Comparison of ENCODE assay signal across 8 cellular contexts in genomic region chr2:84495539-84496146, GRCh38. TPM values are rescaled to one million over a fixed set of nuclear protein-coding genes. Genes with fewer than 3 reads are reported as not detected.
DNase-seq lines count a peak whose midpoint lies in the region; ATAC-seq and TF ChIP-seq lines count a peak whose summit lies in the region.

No MANE protein-coding gene starts in this region.

- H3K4ac ChIP-seq in neuronal stem cell (ENCODE audit: low read length): no peak overlapping the region

- ATAC-seq in CD8-positive, alpha-beta T cell: peak; percentile 99
- ATAC-seq in GM18520 (IDR thresholded peaks at IDR 0.05; ENCODE audit: unreplicated experiment): peak; percentile 68
- peak; percentile 65 for ATAC-seq in HG03095 (IDR thresholded peaks at IDR 0.05; ENCODE audit: unreplicated experiment)
- peak; percentile 89 for ATAC-seq in WTC11

- H3K36me3 ChIP-seq in CD8-positive, alpha-beta T cell (ENCODE audit: insufficient read depth, low read length): no peaks in the 10 kb centered on the region
- H3K36me3 ChIP-seq in neuronal stem cell (replicated peaks in 1 of 2; ENCODE audit: control insufficient read depth in 2 of 2, insufficient read depth in 2 of 2, low read length in 2 of 2): no peaks in the 10 kb centered on the region

- CTCF ChIA-PET in CD8-positive, alpha-beta T cell (lab: Charles Lee): interaction anchor here (0.8 to 5.2 kb wide), 4 partner anchors 338 to 446 kb away, joined by 3 to 36 read pairs (median 4); no protein-coding TSS in a partner anchor
- CTCF ChIA-PET in WTC11 (lab: Charles Lee): no interaction called here

- no peak overlapping the region for H2AFZ ChIP-seq in neuronal stem cell (ENCODE audit: low read length)

- no peak overlapping the region for H3K18ac ChIP-seq in neuronal stem cell (ENCODE audit: low read length)

- H3K27me3 ChIP-seq in CD8-positive, alpha-beta T cell (ENCODE audit: insufficient read depth, low read length): no peaks in the 10 kb centered on the region
- H3K27me3 ChIP-seq in neuronal stem cell (ENCODE audit: control insufficient read depth in 3 of 3, insufficient read depth in 3 of 3, low read depth in 1 of 3, low read length in 3 of 3): no peaks in the 10 kb centered on the region

- DNase-seq in CD8-positive, alpha-beta T cell: peak in 4 of 7 experiments; percentile 22 to 40 (median 32)
- DNase-seq in NCI-H2196 (lab: John Stamatoyannopoulos, UW; ENCODE audit: unreplicated experiment) (peak; percentile 9), WTC11 (ENCODE audit: low spot score) (no peak), fibroblast of peridontal ligament (ENCODE audit: extremely low read depth) (peak; percentile 91), neuronal stem cell (ENCODE audit: low spot score) (peak; percentile 54), posterior cingulate gyrus (no peak)

- TF ChIP-seq CTCF in CD8-positive, alpha-beta T cell (IDR thresholded peaks at IDR 0.05): peak; percentile 81
- peak; percentile 31 for TF ChIP-seq CTCF in WTC11 (IDR thresholded peaks at IDR 0.05)

- no peaks in the 10 kb centered on the region for H3K36me3 Mint-ChIP-seq in CD8-positive, alpha-beta T cell
- no peaks in the 10 kb centered on the region for H3K36me3 Mint-ChIP-seq in WTC11

- no peak overlapping the region for H3K23ac ChIP-seq in neuronal stem cell (ENCODE audit: low read depth, low read length, poor library complexity)

- intact Hi-C loops in CD8-positive, alpha-beta T cell (cut with DNase I, micrococcal nuclease): loop anchor here (1.0 to 2.0 kb wide), 9 partner anchors 21 to 789 kb away; partner anchors contain the start of gene DNAH6 (in 1 of the 2)
- intact Hi-C loops in posterior cingulate gyrus (cut with DNase I): loop anchor here (2.0 to 5.0 kb wide), 3 partner anchors 135 to 431 kb away; partner anchors contain the start of gene TRABD2A

- no peaks in the 10 kb centered on the region for H3K9me3 Mint-ChIP-seq in CD8-positive, alpha-beta T cell
- no peaks in the 10 kb centered on the region for H3K9me3 Mint-ChIP-seq in WTC11

- H4K91ac ChIP-seq in neuronal stem cell (ENCODE audit: low read depth, low read length, poor library complexity): no peak overlapping the region

- H3K27me3 Mint-ChIP-seq in CD8-positive, alpha-beta T cell (ENCODE audit: low read depth): no peaks in the 10 kb centered on the region
- no peaks in the 10 kb centered on the region for H3K27me3 Mint-ChIP-seq in WTC11 (ENCODE audit: low read depth)

- H2BK120ac ChIP-seq in neuronal stem cell (ENCODE audit: low read depth, low read length): no peak overlapping the region

- H3K14ac ChIP-seq in neuronal stem cell (ENCODE audit: low read length): no peak overlapping the region

- POLR2A ChIA-PET in CD8-positive, alpha-beta T cell (lab: Charles Lee): no interaction called here
- POLR2A ChIA-PET in WTC11 (lab: Charles Lee): no interaction called here

- H3K9me3 ChIP-seq in CD8-positive, alpha-beta T cell (ENCODE audit: low read length): no peaks in the 10 kb centered on the region
- H3K9me3 ChIP-seq in neuronal stem cell (replicated peaks in 1 of 2; ENCODE audit: control insufficient read depth in 2 of 2, insufficient read depth in 1 of 2, low read depth in 1 of 2, low read length in 2 of 2): peaks cover 0 to 2% of the 10 kb centered on the region in 2 donors

- no peak overlapping the region for H4K8ac ChIP-seq in neuronal stem cell (ENCODE audit: low read depth, low read length)

- H3K27ac Mint-ChIP-seq in CD8-positive, alpha-beta T cell: peak overlapping the region; percentile 30
- H3K27ac Mint-ChIP-seq in WTC11: no peak overlapping the region

- H3K79me1 ChIP-seq in neuronal stem cell (ENCODE audit: low read depth, low read length): no peaks in the 10 kb centered on the region

- H3K4me1 Mint-ChIP-seq in CD8-positive, alpha-beta T cell (ENCODE audit: low read depth): peaks cover 18% of the 10 kb centered on the region
- no peaks in the 10 kb centered on the region for H3K4me1 Mint-ChIP-seq in WTC11

- H3K9ac ChIP-seq in neuronal stem cell (ENCODE audit: low read depth, low read length, poor library complexity): no peak overlapping the region

- no peak overlapping the region for H3K4me3 ChIP-seq in CD8-positive, alpha-beta T cell (ENCODE audit: low read depth, low read length)
- H3K4me3 ChIP-seq in neuronal stem cell (ENCODE audit: low read length in 2 of 2): no peak overlapping the region

- no peak overlapping the region for H2BK15ac ChIP-seq in neuronal stem cell (ENCODE audit: low read length)

- H2BK12ac ChIP-seq in neuronal stem cell (ENCODE audit: low read length): no peak overlapping the region

- H2AK5ac ChIP-seq in neuronal stem cell (ENCODE audit: low read depth, low read length): no peak overlapping the region

- no CpG with 5 or more reads among the region's 8 CpGs for WGBS in neuronal stem cell (ENCODE audit: extremely low coverage in 2 of 2, insufficient read length in 2 of 2, insufficient replicate concordance in 1 of 2), 2 donors

- H3K27ac ChIP-seq in CD8-positive, alpha-beta T cell (ENCODE audit: low read depth, low read length): no peak overlapping the region
- no peak overlapping the region for H3K27ac ChIP-seq in neuronal stem cell (replicated peaks; ENCODE audit: low read length)

- no peak overlapping the region for H3K4me2 ChIP-seq in neuronal stem cell (ENCODE audit: insufficient read depth, low read length, poor library complexity, severe bottlenecking)

- no peak overlapping the region for H2BK5ac ChIP-seq in neuronal stem cell (ENCODE audit: low read length)

- H3K4me3 Mint-ChIP-seq in CD8-positive, alpha-beta T cell: no peak overlapping the region
- no peak overlapping the region for H3K4me3 Mint-ChIP-seq in WTC11

- H3K4me1 ChIP-seq in CD8-positive, alpha-beta T cell (ENCODE audit: insufficient read depth, low read length): peaks cover 5% of the 10 kb centered on the region
- H3K4me1 ChIP-seq in neuronal stem cell (ENCODE audit: control insufficient read depth in 2 of 2, insufficient read depth in 1 of 2, low read depth in 1 of 2, low read length in 2 of 2): peaks cover 0 to 5% of the 10 kb centered on the region in 2 donors

TF ChIP-seq in WTC11, 78 proteins besides CTCF, POLR2A, EP300 and RAD21 (continues in another document):
- TF ChIP-seq NR2C2 (CRISPR knock-in tag; IDR thresholded peaks at IDR 0.05) (no peak), ELF4 (CRISPR knock-in tag; IDR thresholded peaks at IDR 0.05; ENCODE audit: low read depth) (no peak), AFF4 (CRISPR knock-in tag; IDR thresholded peaks at IDR 0.05; ENCODE audit: borderline replicate concordance) (no peak), ZNF138 (CRISPR knock-in tag; conservative IDR thresholded peaks at IDR 0.05) (no peak)

RNA-seq across cellular contexts. Expression of gene DNAH6, which starts 20.7 kb away (rescaled TPM):
- under 1 TPM; 0.30 to 0.61 TPM for total RNA-seq in CD8-positive, alpha-beta T cell
- total RNA-seq in WTC11 (2021): 0.18 to 0.39 TPM (median 0.27 TPM) in 3 replicates
- polyA plus RNA-seq in neuronal stem cell (2013, experiment 1 of 2): 1.5 TPM
- polyA plus RNA-seq in neuronal stem cell (2013, experiment 2 of 2): 1.9 TPM

RNA-seq across cellular contexts. Expression of gene SUCLG1, which starts 36.6 kb away (rescaled TPM):
- total RNA-seq in CD8-positive, alpha-beta T cell: 10 to 100 TPM; 31.6 to 35.1 TPM
- total RNA-seq in WTC11 (2021): 43.6 to 52.4 TPM (median 47.3 TPM) in 3 replicates
- 46.6 TPM for polyA plus RNA-seq in neuronal stem cell (2013, experiment 1 of 2)
- polyA plus RNA-seq in neuronal stem cell (2013, experiment 2 of 2): 46.1 TPM

Comparison
In these comparisons a context has a peak if more than half of its experiments do, and no peak if none do; other contexts are left out.
1. DNase-seq: peak in CD8-positive, alpha-beta T cell (4 of 7), NCI-H2196 (single experiment), fibroblast of peridontal ligament (single experiment) and neuronal stem cell (single experiment); none in WTC11 (single experiment) and posterior cingulate gyrus (0 of 10).
2. Peak in every context shown above with its lines, with median percentiles within 50 percentile points of each other: ATAC-seq.